10 cellular contexts compared by ENCODE assay signal in genomic region chr16:58409316-58409973, GRCh38. TPM values are rescaled to one million over a fixed set of nuclear protein-coding genes. Genes with fewer than 3 reads are reported as not detected.
DNase-seq lines count a peak whose midpoint lies in the region; ATAC-seq and TF ChIP-seq lines count a peak whose summit lies in the region.
"Had no signal": no experiment of that assay in that cellular context is flagged by ENCODE, and none has a peak within 500 bp of the region (broad histone marks: within the 10 kb centered on the region; RNA-seq: fewer than 3 reads in every experiment).

No MANE protein-coding gene starts in this region.

- intact Hi-C loops in left colon (cut with DNase I, micrococcal nuclease), result no loop called here

- no peak overlapping the region for H3K4me3 Mint-ChIP-seq in nephron progenitor cell
- H3K4me3 Mint-ChIP-seq in T-helper 17 cell, result no peak overlapping the region

- H3K27me3 Mint-ChIP-seq in nephron progenitor cell (ENCODE audit: low read depth, poor library complexity) (peaks cover 24% of the 10 kb centered on the region), T-helper 17 cell (no peaks in the 10 kb centered on the region)

- no peaks in the 10 kb centered on the region for H3K9me3 ChIP-seq in T-helper 17 cell (ENCODE audit: control insufficient read depth, low read length, poor library complexity, severe bottlenecking)

- H3K9me3 Mint-ChIP-seq in nephron progenitor cell, result no peaks in the 10 kb centered on the region

- H3K36me3 Mint-ChIP-seq in nephron progenitor cell (ENCODE audit: low read depth) (peaks cover under 1% of the 10 kb centered on the region), T-helper 17 cell (ENCODE audit: low read depth) (peaks cover 2% of the 10 kb centered on the region)

- peak; percentile 98 for ATAC-seq in SK-N-SH treated with all-trans-retinoic acid at 6 μM for 48 hours
- ATAC-seq in T-helper 17 cell, result no peak
- ATAC-seq in GM19455 (IDR thresholded peaks at IDR 0.05; ENCODE audit: unreplicated experiment), result no peak
- ATAC-seq in left colon, result no peak
- ATAC-seq: GM12878 had no signal

- H3K27ac Mint-ChIP-seq in nephron progenitor cell, result peak overlapping the region; percentile 70
- no peak overlapping the region for H3K27ac Mint-ChIP-seq in T-helper 17 cell

- TF ChIP-seq CTCF in AG09319 (IDR thresholded peaks at IDR 0.05; ENCODE audit: low read depth, low read length), result no peak
- no peak for TF ChIP-seq CTCF in fibroblast of mammary gland (conservative IDR thresholded peaks at IDR 0.05; ENCODE audit: control insufficient read depth, insufficient read depth, low read depth, low read length)
- no peak for TF ChIP-seq CTCF in nephron progenitor cell (IDR thresholded peaks at IDR 0.05)

- H3K4me1 Mint-ChIP-seq in nephron progenitor cell (peaks cover 11% of the 10 kb centered on the region), T-helper 17 cell (peaks cover 6% of the 10 kb centered on the region)

- DNase-seq in AG09319 (ENCODE audit: extremely low read depth, low read depth) (peak; percentile 45), fibroblast of mammary gland (ENCODE audit: low read depth) (peak; percentile 71), nephron progenitor cell (no peak), T-helper 17 cell (no peak), middle frontal gyrus (ENCODE audit: extremely low spot score, low spot score) (no peak), left colon (no peak)

- no peak overlapping the region for H3K4me3 ChIP-seq in fibroblast of mammary gland (ENCODE audit: control insufficient read depth, low read depth, low read length)
- H3K4me3 ChIP-seq: GM12878, lung had no signal

TF ChIP-seq in SK-N-SH treated with all-trans-retinoic acid at 6 μM for 48 hours, 23 proteins besides CTCF, POLR2A, EP300 and RAD21:
- TF ChIP-seq POU6F1 (CRISPR knock-in tag; IDR thresholded peaks at IDR 0.05; ENCODE audit: borderline replicate concordance, low read depth), result no peak
- no peak for TF ChIP-seq ZFP3 (CRISPR knock-in tag; IDR thresholded peaks at IDR 0.05)
- no peak for TF ChIP-seq TOX (CRISPR knock-in tag; IDR thresholded peaks at IDR 0.05; ENCODE audit: borderline replicate concordance)
- TF ChIP-seq ZNF70 (CRISPR knock-in tag; IDR thresholded peaks at IDR 0.05), result peak; percentile 88; the same call in 1 of the 2 replicates
- no peak for TF ChIP-seq PATZ1 (CRISPR knock-in tag; IDR thresholded peaks at IDR 0.05; ENCODE audit: borderline replicate concordance)
- TF ChIP-seq ISL1 (CRISPR knock-in tag; IDR thresholded peaks at IDR 0.05), result peak; percentile 71
- TF ChIP-seq ARNTL (CRISPR knock-in tag; IDR thresholded peaks at IDR 0.05; ENCODE audit: borderline replicate concordance, low read depth), result no peak
- no peak for TF ChIP-seq RARB (CRISPR knock-in tag; IDR thresholded peaks at IDR 0.05)
TF ChIP-seq in SK-N-SH treated with all-trans-retinoic acid at 6 μM for 48 hours: peak in this region for 2.

RNA-seq across cellular contexts. Expression of gene GINS3, which starts 17.2 kb away (rescaled TPM):
- total RNA-seq in T-helper 17 cell (under 1 TPM; 0.77 to 0.86 TPM), left colon (1 to 10 TPM; 2.8 to 3.3 TPM)

Comparison
In these comparisons a context has a peak if more than half of its experiments do, and no peak if none do; other contexts are left out.
1. DNase-seq: peak in AG09319 (single experiment) and fibroblast of mammary gland (single experiment); none in nephron progenitor cell (single experiment), T-helper 17 cell (0 of 3), middle frontal gyrus (single experiment) and left colon (0 of 2).